In the genomic region with DNA sequence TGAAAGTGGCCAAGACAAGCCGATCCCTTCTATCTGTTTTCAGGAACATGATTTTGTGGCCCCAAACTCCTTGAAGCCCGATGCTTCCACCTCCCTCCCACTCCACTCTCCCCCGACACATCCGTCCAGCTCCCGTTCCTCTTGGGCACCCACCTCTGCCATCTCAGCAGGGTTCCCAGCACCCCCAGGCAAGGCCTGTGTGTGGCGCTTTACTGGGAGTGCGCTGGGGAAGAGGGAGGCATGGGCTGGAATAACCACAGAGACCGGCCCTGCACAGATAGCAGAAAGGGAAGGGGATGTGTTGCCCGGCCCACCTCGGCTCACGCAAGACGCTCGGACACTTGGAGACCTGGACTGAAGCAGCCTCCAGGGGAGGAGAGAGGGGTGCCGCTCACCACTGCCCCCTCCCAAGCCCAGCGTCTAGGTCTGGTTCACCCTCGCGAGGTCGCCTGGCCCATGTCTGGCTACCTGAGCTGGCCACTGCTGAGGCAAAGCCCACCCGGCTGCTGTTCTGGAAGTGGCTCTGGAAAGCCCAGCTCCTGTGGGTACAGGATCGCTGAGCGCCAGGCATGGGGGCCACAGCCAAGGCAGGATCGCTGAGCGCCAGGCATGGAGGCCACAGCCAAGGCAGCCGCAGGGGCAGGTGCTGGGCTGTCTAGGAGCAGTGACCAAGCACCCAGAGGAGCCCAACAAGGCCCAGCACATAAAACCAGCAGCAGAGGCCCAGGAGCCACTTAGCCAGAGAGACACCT, we compare ENCODE assay signal across 25 cellular contexts. TPM values are rescaled to one million over a fixed set of nuclear protein-coding genes. Genes with fewer than 3 reads are reported as not detected.
A peak's percentile ranks its signal among the peaks of the same experiment; 100 is the strongest.
DNase-seq lines count a peak whose midpoint lies in the region; ATAC-seq, FAIRE-seq and TF ChIP-seq lines count a peak whose summit lies in the region.
"Had no signal": no experiment of that assay in that cellular context is flagged by ENCODE, and none has a peak within 500 bp of the region (broad histone marks: within the 10 kb centered on the region; RNA-seq: fewer than 3 reads in every experiment).

No MANE protein-coding gene starts in this region.

- no peak for TF ChIP-seq EP300 in K562 (IDR thresholded peaks at IDR 0.05; ENCODE audit: low read length)

- no peak for TF ChIP-seq POLR2A in K562 (conservative IDR thresholded peaks at IDR 0.05)

- no peaks in the 10 kb centered on the region for H3K9me3 Mint-ChIP-seq in osteocyte (ENCODE audit: unreplicated experiment)
- H3K9me3 Mint-ChIP-seq: activated naive CD8-positive, alpha-beta T cell treated with anti-CD3 and anti-CD28 coated beads, Interleukin-2, amount 50 U/mL, for 24 hours; CD4-positive, alpha-beta T cell had no signal

- TF ChIP-seq CTCF in K562 (IDR thresholded peaks at IDR 0.05 in 2 of 3, conservative IDR thresholded peaks at IDR 0.05 in 1 of 3; ENCODE audit: insufficient read depth in 2 of 3, low read depth in 1 of 3, low read length in 3 of 3) (0 out of 6 replicates have a peak, but pooled peaks of 1 of the 3 experiments have one; percentile 5), kidney (IDR thresholded peaks at IDR 0.05; ENCODE audit: borderline replicate concordance, extremely low read depth, insufficient read depth) (no peak), hepatocyte (IDR thresholded peaks at IDR 0.05; ENCODE audit: poor library complexity) (no peak), osteocyte (IDR thresholded peaks at IDR 0.05) (no peak)

- H3K36me3 Mint-ChIP-seq in osteocyte (ENCODE audit: unreplicated experiment): no peaks in the 10 kb centered on the region
- H3K36me3 Mint-ChIP-seq: brain had no signal

- H3K4me3 ChIP-seq in K562 (no peak overlapping the region), kidney (ENCODE audit: low read length in 2 of 2) (no peak overlapping the region), hepatocyte (no peak overlapping the region)

- H3K4me3 Mint-ChIP-seq in osteocyte (ENCODE audit: unreplicated experiment): no peak overlapping the region
- H3K4me3 Mint-ChIP-seq: activated naive CD8-positive, alpha-beta T cell treated with anti-CD3 and anti-CD28 coated beads, Interleukin-2, amount 50 U/mL, for 24 hours; CD4-positive, alpha-beta T cell had no signal

- H3K27me3 Mint-ChIP-seq in osteocyte (ENCODE audit: unreplicated experiment): no peaks in the 10 kb centered on the region

- DNase-seq in activated effector memory CD4-positive, alpha-beta T cell treated with anti-CD3 and anti-CD28 coated beads, Interleukin-2, amount 50 U/mL, for 16 hours: peak; percentile 55
- DNase-seq in activated effector memory CD4-positive, alpha-beta T cell treated with Interleukin-2 at 50 U/mL for 16 hours: no peak
- DNase-seq in K562 (ENCODE audit: extremely low read depth in 1 of 4, low spot score in 3 of 4): no peak
- peak; percentile 56 for DNase-seq in kidney
- DNase-seq in posterior vena cava (ENCODE audit: low spot score): peak; percentile 72
- DNase-seq in hepatocyte (ENCODE audit: low spot score): no peak
- no peak for DNase-seq in osteocyte (ENCODE audit: extremely low spot score, unreplicated experiment)
- DNase-seq: activated CD4-positive, alpha-beta T cell treated with anti-CD3 and anti-CD28 coated beads for 48 hours; activated naive CD8-positive, alpha-beta T cell treated with anti-CD3 and anti-CD28 coated beads, Interleukin-2, amount 50 U/mL, for 24 hours; CD4-positive, alpha-beta T cell; effector CD8-positive, alpha-beta T cell; foreskin melanocyte; HCEC 1CT; NCI-H1105 treated with DMSO at 0.1 percent for 48 hours; NCI-H2029 treated with DMSO at 0.1 percent for 48 hours; NCI-H2227 treated with DMSO at 0.1 percent for 48 hours; nucleus accumbens; RPMI8226; stimulated activated CD8-positive, alpha-beta memory T cell treated with anti-CD3 and anti-CD28 coated beads, Interleukin-4, amount 100 ng/mL, for 48 hours had no signal

- H2AFZ ChIP-seq in K562 (ENCODE audit: low read depth, low read length): no peak overlapping the region
- no peak overlapping the region for H2AFZ ChIP-seq in hepatocyte

- no peak for TF ChIP-seq RAD21 in K562 (CRISPR knock-in tag; conservative IDR thresholded peaks at IDR 0.05 in 1 of 2, IDR thresholded peaks at IDR 0.05 in 1 of 2)

- no peak overlapping the region for H3K9ac ChIP-seq in K562 (ENCODE audit: insufficient read depth in 1 of 2, low read depth in 2 of 2, low read length in 2 of 2)
- no peak overlapping the region for H3K9ac ChIP-seq in kidney (ENCODE audit: low read length in 2 of 2)

- ATAC-seq in K562 (no peak), HG03342 (IDR thresholded peaks at IDR 0.05; ENCODE audit: unreplicated experiment) (no peak)
- ATAC-seq: activated naive CD8-positive, alpha-beta T cell treated with anti-CD3 and anti-CD28 coated beads, Interleukin-2, amount 50 U/mL, for 24 hours; esophagus mucosa; SK-N-SH treated with all-trans-retinoic acid at 6 μM for 48 hours had no signal

- CTCF ChIA-PET in K562 (lab: Yijun Ruan, JAX; ENCODE audit: low intra/inter-chr PET ratio): no interaction called here

- peaks cover 33% of the 10 kb centered on the region for H3K4me1 Mint-ChIP-seq in osteocyte (ENCODE audit: unreplicated experiment)
- H3K4me1 Mint-ChIP-seq: activated naive CD8-positive, alpha-beta T cell treated with anti-CD3 and anti-CD28 coated beads, Interleukin-2, amount 50 U/mL, for 24 hours had no signal

- peaks cover 41 to 84% of the 10 kb centered on the region in 2 experiments; a peak in 4 of 5 replicates for H3K27me3 ChIP-seq in K562 (ENCODE audit: control insufficient read depth in 2 of 2, insufficient read depth in 2 of 2, low read length in 2 of 2)
- no peaks in the 10 kb centered on the region for H3K27me3 ChIP-seq in hepatocyte

- H3K27ac ChIP-seq in K562 (ENCODE audit: extremely low read depth, low read depth, low read length): no peak overlapping the region
- no peak overlapping the region for H3K27ac ChIP-seq in kidney (ENCODE audit: low read depth in 2 of 2, low read length in 2 of 2)
- H3K27ac ChIP-seq in hepatocyte: no peak overlapping the region
- H3K27ac ChIP-seq: 22Rv1, HL-60 had no signal

- H3K9me2 ChIP-seq in hepatocyte (replicated peaks; ENCODE audit: insufficient read depth): no peaks in the 10 kb centered on the region

- peaks cover 5% of the 10 kb centered on the region; the same call in 1 of the 2 replicates for H3K9me3 ChIP-seq in K562 (replicated peaks; ENCODE audit: control insufficient read depth, insufficient read depth, low read depth, low read length)
- H3K9me3 ChIP-seq in kidney (ENCODE audit: control insufficient read depth in 1 of 2, low read length in 2 of 2): no peaks in the 10 kb centered on the region
- no peaks in the 10 kb centered on the region for H3K9me3 ChIP-seq in hepatocyte (ENCODE audit: low read depth)

- H3K79me2 ChIP-seq in K562 (ENCODE audit: control insufficient read depth, insufficient read depth, low read length) (no peaks in the 10 kb centered on the region), hepatocyte (no peaks in the 10 kb centered on the region)

- H3K36me3 ChIP-seq in K562 (ENCODE audit: control insufficient read depth, insufficient read depth, low read length) (no peaks in the 10 kb centered on the region), kidney (ENCODE audit: control insufficient read depth in 1 of 2, insufficient read depth in 2 of 2, low read length in 2 of 2) (no peaks in the 10 kb centered on the region), hepatocyte (replicated peaks; ENCODE audit: insufficient read depth, low read depth) (no peaks in the 10 kb centered on the region)

- H3K9me1 ChIP-seq in K562 (ENCODE audit: control insufficient read depth, insufficient read depth, low read length): no peaks in the 10 kb centered on the region

- peaks cover 6 to 61% of the 10 kb centered on the region in 2 experiments; a peak in 4 of 5 replicates for H3K4me1 ChIP-seq in K562 (replicated peaks in 1 of 2; ENCODE audit: control insufficient read depth in 2 of 2, insufficient read depth in 2 of 2, low read length in 2 of 2)
- peaks cover 5 to 6% of the 10 kb centered on the region in 2 donors for H3K4me1 ChIP-seq in kidney (ENCODE audit: control insufficient read depth in 1 of 2, insufficient read depth in 1 of 2, low read depth in 1 of 2, low read length in 2 of 2)
- H3K4me1 ChIP-seq in hepatocyte (ENCODE audit: insufficient read depth): peaks cover 10% of the 10 kb centered on the region

- 43% methylated on average over 23 of the region's 24 CpGs for WGBS in K562 (ENCODE audit: insufficient coverage, low coverage, missing lambda C conversion rate)
- 96% methylated on average over 24 of the region's 24 CpGs for WGBS in hepatocyte (ENCODE audit: low lambda C conversion rate, missing lambda C conversion rate)

- intact Hi-C loops in K562 (cut with micrococcal nuclease) (no loop called here), kidney (cut with DNase I) (no loop called here), posterior vena cava (cut with DNase I) (no loop called here)

- no TSS peak for BruUV-seq in K562 (replicated peaks; lab: Mats Ljungman, UMichigan)

- in situ Hi-C loops in K562 (cut with MboI): no loop called here

- no peak overlapping the region for H3K27ac Mint-ChIP-seq in osteocyte (ENCODE audit: unreplicated experiment)
- H3K27ac Mint-ChIP-seq: activated naive CD8-positive, alpha-beta T cell treated with anti-CD3 and anti-CD28 coated beads, Interleukin-2, amount 50 U/mL, for 24 hours; CD4-positive, alpha-beta T cell had no signal

- H3K4me2 ChIP-seq in K562 (ENCODE audit: insufficient read depth, low read length) (no peak overlapping the region), hepatocyte (no peak overlapping the region)

- H4K20me1 ChIP-seq in K562 (replicated peaks; ENCODE audit: control insufficient read depth, insufficient read depth, low read length): peaks cover 10% of the 10 kb centered on the region
- no peaks in the 10 kb centered on the region for H4K20me1 ChIP-seq in hepatocyte (ENCODE audit: insufficient read depth, poor library complexity, severe bottlenecking)

- POLR2A ChIA-PET in K562 (lab: Yijun Ruan, JAX): no interaction called here

- FAIRE-seq in K562 (lab: Jason Lieb, UNC): no peak
- no peak for FAIRE-seq in kidney (lab: Jason Lieb, UNC)

RNA-seq across cellular contexts. Expression of a gene that starts 23.8 kb away (rescaled TPM):
- 18.2 and 47.1 TPM in 2 replicates for total RNA-seq in K562 (2011; cell fraction: chromatin; rRNA removed; ENCODE audit: low replicate concordance)
- 42.8 and 53.0 TPM in 2 replicates for total RNA-seq in K562 (2011; cell fraction: nucleolus; rRNA removed)
- total RNA-seq in K562 (2011; cell fraction: nucleoplasm; rRNA removed): 26.1 and 28.1 TPM in 2 replicates
- total RNA-seq in K562 (2014; rRNA removed): 12.0 and 16.1 TPM in 2 replicates
- 0.54 and 1.1 TPM in 2 replicates for total RNA-seq in K562 (2014; rRNA removed; fragmentation: Illumina TruSeq; extraction: Trizol)
- 1.6 and 2.3 TPM in 2 replicates for total RNA-seq in K562 (2015; rRNA removed; fragmentation: Illumina TruSeq; extraction: Trizol)
- 16.1 and 16.4 TPM in 2 replicates for total RNA-seq in K562 (2021)
- polyA plus RNA-seq in K562 (2011; rRNA removed): 4.9 and 16.8 TPM in 2 replicates
- 23.2 and 39.2 TPM in 2 replicates for polyA plus RNA-seq in K562 (2011; cell fraction: cytosol; rRNA removed)
- polyA plus RNA-seq in K562 (2011; cell fraction: nucleus; rRNA removed): 67.4 and 83.8 TPM in 2 replicates
- polyA plus RNA-seq in K562 (2012): 6.2 and 11.5 TPM in 2 replicates
- polyA plus RNA-seq in K562 (2014; fragmentation: Illumina TruSeq; extraction: Trizol): 2.0 and 5.5 TPM in 2 replicates
- polyA plus RNA-seq in K562 (2014; fragmentation: Nextera tagmentation; extraction: Ambion mirVana): under 1 TPM; 0.14 to 0.25 TPM
- polyA plus RNA-seq in K562 (2014; rRNA removed): 7.8 and 11.8 TPM in 2 replicates
- 2.9 and 3.3 TPM in 2 replicates for polyA minus RNA-seq in K562 (2011; rRNA and poly(A)+ RNA removed)
- polyA minus RNA-seq in K562 (2011; cell fraction: cytosol; rRNA and poly(A)+ RNA removed): 11.5 and 49.2 TPM in 2 replicates
- polyA minus RNA-seq in K562 (2011; cell fraction: nucleus; rRNA and poly(A)+ RNA removed): 11.6 and 22.0 TPM in 2 replicates
- total RNA-seq in kidney: 316 TPM
- 150 TPM for polyA plus RNA-seq in kidney (ENCODE audit: insufficient read depth, low read depth, low replicate concordance)
- total RNA-seq in posterior vena cava: 100 to 1,000 TPM; 117 to 133 TPM
- total RNA-seq in hepatocyte: 67.3 and 97.1 TPM in 2 replicates
- polyA plus RNA-seq in hepatocyte: 140 and 178 TPM in 2 replicates
- 515 and 555 TPM in 2 replicates for total RNA-seq in osteocyte

Comparison
In these comparisons a context has a peak if more than half of its experiments do, and no peak if none do; other contexts are left out.
1. DNase-seq: peak in activated effector memory CD4-positive, alpha-beta T cell treated with anti-CD3 and anti-CD28 coated beads, Interleukin-2, amount 50 U/mL, for 16 hours (single experiment), kidney (single experiment) and posterior vena cava (single experiment); none in activated effector memory CD4-positive, alpha-beta T cell treated with Interleukin-2 at 50 U/mL for 16 hours (single experiment), K562 (0 of 4), hepatocyte (single experiment) and osteocyte (single experiment).